1 cellular context compared by ENCODE assay signal in genomic region chr17:81976332-81977210, GRCh38.
A peak's percentile ranks its signal among the peaks of the same experiment; 100 is the strongest.
TF ChIP-seq lines count a peak whose summit lies in the region.

No MANE protein-coding gene starts in this region.

TF ChIP-seq in K562, 482 proteins besides CTCF, POLR2A, EP300 and RAD21 (continued from another document and continues in another):
- TF ChIP-seq, protein P1, sequence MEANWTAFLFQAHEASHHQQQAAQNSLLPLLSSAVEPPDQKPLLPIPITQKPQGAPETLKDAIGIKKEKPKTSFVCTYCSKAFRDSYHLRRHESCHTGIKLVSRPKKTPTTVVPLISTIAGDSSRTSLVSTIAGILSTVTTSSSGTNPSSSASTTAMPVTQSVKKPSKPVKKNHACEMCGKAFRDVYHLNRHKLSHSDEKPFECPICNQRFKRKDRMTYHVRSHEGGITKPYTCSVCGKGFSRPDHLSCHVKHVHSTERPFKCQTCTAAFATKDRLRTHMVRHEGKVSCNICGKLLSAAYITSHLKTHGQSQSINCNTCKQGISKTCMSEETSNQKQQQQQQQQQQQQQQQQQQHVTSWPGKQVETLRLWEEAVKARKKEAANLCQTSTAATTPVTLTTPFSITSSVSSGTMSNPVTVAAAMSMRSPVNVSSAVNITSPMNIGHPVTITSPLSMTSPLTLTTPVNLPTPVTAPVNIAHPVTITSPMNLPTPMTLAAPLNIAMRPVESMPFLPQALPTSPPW (CRISPR knock-in tag; IDR thresholded peaks at IDR 0.05) = no peak
- TF ChIP-seq PHF20 (IDR thresholded peaks at IDR 0.05; ENCODE audit: partially characterized antibody) (no peak), TCF7 (IDR thresholded peaks at IDR 0.05; ENCODE audit: borderline replicate concordance) (no peak), ZKSCAN8 (CRISPR knock-in tag; IDR thresholded peaks at IDR 0.05) (no peak), CREBBP (IDR thresholded peaks at IDR 0.05; ENCODE audit: low read depth, low read length) (no peak), CHD1 (IDR thresholded peaks at IDR 0.05; ENCODE audit: low read length) (no peak), HDAC8 (tag; IDR thresholded peaks at IDR 0.05) (no peak), ZNF184 (CRISPR knock-in tag; IDR thresholded peaks at IDR 0.05) (no peak), KDM4B (IDR thresholded peaks at IDR 0.05; ENCODE audit: borderline replicate concordance in 2 of 2, low read depth in 1 of 2) (no peak), PCBP2 (IDR thresholded peaks at IDR 0.05; ENCODE audit: low read depth, low read length, poor library complexity, severe bottlenecking) (no peak), ZNF639 (CRISPR knock-in tag; conservative IDR thresholded peaks at IDR 0.05 in 1 of 2, IDR thresholded peaks at IDR 0.05 in 1 of 2) (no peak), RAD51 (IDR thresholded peaks at IDR 0.05; ENCODE audit: borderline replicate concordance, low read depth) (no peak), ESRRB (CRISPR knock-in tag; IDR thresholded peaks at IDR 0.05; ENCODE audit: borderline replicate concordance) (no peak), RNF2 (IDR thresholded peaks at IDR 0.05) (peak; percentile 49; the same call in 1 of the 2 replicates), SMAD3 (CRISPR knock-in tag; conservative IDR thresholded peaks at IDR 0.05) (no peak), BRF2 (IDR thresholded peaks at IDR 0.05; ENCODE audit: borderline replicate concordance, insufficient read depth, insufficient read length) (no peak), ELK1 (CRISPR knock-in tag; IDR thresholded peaks at IDR 0.05) (no peak), ATF4 (CRISPR knock-in tag; IDR thresholded peaks at IDR 0.05) (no peak), RHOXF2B (CRISPR knock-in tag; conservative IDR thresholded peaks at IDR 0.05) (no peak), ZKSCAN1 (IDR thresholded peaks at IDR 0.05; ENCODE audit: low read depth, low read length) (no peak), TRIM28 (IDR thresholded peaks at IDR 0.05) (no peak), NR2C1 (IDR thresholded peaks at IDR 0.05) (no peak), NR2C1 (tag; IDR thresholded peaks at IDR 0.05) (peak; percentile 49; the same call in 1 of the 2 replicates), PRPF4 (IDR thresholded peaks at IDR 0.05; ENCODE audit: insufficient read depth, low read depth, low read length, poor library complexity, severe bottlenecking) (no peak), HOXB6 (CRISPR knock-in tag; IDR thresholded peaks at IDR 0.05; ENCODE audit: borderline replicate concordance) (no peak), ZMIZ1 (IDR thresholded peaks at IDR 0.05; ENCODE audit: low read depth in 2 of 2, low read length in 2 of 2) (no peak), DACH1 (IDR thresholded peaks at IDR 0.05; ENCODE audit: partially characterized antibody) (no peak), ZNF146 (CRISPR knock-in tag; IDR thresholded peaks at IDR 0.05; ENCODE audit: unreplicated experiment) (no peak), ATF1 (CRISPR knock-in tag; IDR thresholded peaks at IDR 0.05) (no peak), ATF1 (tag; IDR thresholded peaks at IDR 0.05) (no peak), ZNF324 (CRISPR knock-in tag; IDR thresholded peaks at IDR 0.05) (no peak), ZNF444 (CRISPR knock-in tag; IDR thresholded peaks at IDR 0.05) (no peak), EP400 (IDR thresholded peaks at IDR 0.05) (peak; percentile 73), KHSRP (IDR thresholded peaks at IDR 0.05) (no peak), DEAF1 (CRISPR knock-in tag; IDR thresholded peaks at IDR 0.05) (peak; percentile 16; the same call in 1 of the 2 replicates), MYC (IDR thresholded peaks at IDR 0.05; ENCODE audit: low read depth, low read length) (peak; percentile 87), MYC (CRISPR knock-in tag; IDR thresholded peaks at IDR 0.05; ENCODE audit: borderline replicate concordance, low read depth) (peak; percentile 79; the same call in 1 of the 2 replicates), RBM14 (IDR thresholded peaks at IDR 0.05; ENCODE audit: borderline replicate concordance, insufficient read depth, low read depth, low read length) (no peak), MLX (CRISPR knock-in tag; conservative IDR thresholded peaks at IDR 0.05) (no peak), TAF9B (IDR thresholded peaks at IDR 0.05; ENCODE audit: partially characterized antibody) (no peak)
- TF ChIP-seq, protein P2, sequence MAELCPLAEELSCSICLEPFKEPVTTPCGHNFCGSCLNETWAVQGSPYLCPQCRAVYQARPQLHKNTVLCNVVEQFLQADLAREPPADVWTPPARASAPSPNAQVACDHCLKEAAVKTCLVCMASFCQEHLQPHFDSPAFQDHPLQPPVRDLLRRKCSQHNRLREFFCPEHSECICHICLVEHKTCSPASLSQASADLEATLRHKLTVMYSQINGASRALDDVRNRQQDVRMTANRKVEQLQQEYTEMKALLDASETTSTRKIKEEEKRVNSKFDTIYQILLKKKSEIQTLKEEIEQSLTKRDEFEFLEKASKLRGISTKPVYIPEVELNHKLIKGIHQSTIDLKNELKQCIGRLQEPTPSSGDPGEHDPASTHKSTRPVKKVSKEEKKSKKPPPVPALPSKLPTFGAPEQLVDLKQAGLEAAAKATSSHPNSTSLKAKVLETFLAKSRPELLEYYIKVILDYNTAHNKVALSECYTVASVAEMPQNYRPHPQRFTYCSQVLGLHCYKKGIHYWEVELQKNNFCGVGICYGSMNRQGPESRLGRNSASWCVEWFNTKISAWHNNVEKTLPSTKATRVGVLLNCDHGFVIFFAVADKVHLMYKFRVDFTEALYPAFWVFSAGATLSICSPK (IDR thresholded peaks at IDR 0.05; ENCODE audit: borderline replicate concordance) = no peak
- TF ChIP-seq, protein P3, sequence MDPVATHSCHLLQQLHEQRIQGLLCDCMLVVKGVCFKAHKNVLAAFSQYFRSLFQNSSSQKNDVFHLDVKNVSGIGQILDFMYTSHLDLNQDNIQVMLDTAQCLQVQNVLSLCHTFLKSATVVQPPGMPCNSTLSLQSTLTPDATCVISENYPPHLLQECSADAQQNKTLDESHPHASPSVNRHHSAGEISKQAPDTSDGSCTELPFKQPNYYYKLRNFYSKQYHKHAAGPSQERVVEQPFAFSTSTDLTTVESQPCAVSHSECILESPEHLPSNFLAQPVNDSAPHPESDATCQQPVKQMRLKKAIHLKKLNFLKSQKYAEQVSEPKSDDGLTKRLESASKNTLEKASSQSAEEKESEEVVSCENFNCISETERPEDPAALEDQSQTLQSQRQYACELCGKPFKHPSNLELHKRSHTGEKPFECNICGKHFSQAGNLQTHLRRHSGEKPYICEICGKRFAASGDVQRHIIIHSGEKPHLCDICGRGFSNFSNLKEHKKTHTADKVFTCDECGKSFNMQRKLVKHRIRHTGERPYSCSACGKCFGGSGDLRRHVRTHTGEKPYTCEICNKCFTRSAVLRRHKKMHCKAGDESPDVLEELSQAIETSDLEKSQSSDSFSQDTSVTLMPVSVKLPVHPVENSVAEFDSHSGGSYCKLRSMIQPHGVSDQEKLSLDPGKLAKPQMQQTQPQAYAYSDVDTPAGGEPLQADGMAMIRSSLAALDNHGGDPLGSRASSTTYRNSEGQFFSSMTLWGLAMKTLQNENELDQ (CRISPR knock-in tag; IDR thresholded peaks at IDR 0.05; ENCODE audit: borderline replicate concordance) = 0 out of 2 replicates have a peak, but pooled peaks have one; percentile 63
- TF ChIP-seq, protein P4, sequence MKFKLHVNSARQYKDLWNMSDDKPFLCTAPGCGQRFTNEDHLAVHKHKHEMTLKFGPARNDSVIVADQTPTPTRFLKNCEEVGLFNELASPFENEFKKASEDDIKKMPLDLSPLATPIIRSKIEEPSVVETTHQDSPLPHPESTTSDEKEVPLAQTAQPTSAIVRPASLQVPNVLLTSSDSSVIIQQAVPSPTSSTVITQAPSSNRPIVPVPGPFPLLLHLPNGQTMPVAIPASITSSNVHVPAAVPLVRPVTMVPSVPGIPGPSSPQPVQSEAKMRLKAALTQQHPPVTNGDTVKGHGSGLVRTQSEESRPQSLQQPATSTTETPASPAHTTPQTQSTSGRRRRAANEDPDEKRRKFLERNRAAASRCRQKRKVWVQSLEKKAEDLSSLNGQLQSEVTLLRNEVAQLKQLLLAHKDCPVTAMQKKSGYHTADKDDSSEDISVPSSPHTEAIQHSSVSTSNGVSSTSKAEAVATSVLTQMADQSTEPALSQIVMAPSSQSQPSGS (CRISPR knock-in tag; IDR thresholded peaks at IDR 0.05) = no peak
- TF ChIP-seq, protein P5, sequence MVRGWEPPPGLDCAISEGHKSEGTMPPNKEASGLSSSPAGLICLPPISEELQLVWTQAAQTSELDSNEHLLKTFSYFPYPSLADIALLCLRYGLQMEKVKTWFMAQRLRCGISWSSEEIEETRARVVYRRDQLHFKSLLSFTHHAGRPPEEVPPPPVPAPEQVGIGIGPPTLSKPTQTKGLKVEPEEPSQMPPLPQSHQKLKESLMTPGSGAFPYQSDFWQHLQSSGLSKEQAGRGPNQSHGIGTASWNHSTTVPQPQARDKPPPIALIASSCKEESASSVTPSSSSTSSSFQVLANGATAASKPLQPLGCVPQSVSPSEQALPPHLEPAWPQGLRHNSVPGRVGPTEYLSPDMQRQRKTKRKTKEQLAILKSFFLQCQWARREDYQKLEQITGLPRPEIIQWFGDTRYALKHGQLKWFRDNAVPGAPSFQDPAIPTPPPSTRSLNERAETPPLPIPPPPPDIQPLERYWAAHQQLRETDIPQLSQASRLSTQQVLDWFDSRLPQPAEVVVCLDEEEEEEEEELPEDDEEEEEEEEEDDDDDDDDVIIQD (CRISPR knock-in tag; IDR thresholded peaks at IDR 0.05) = no peak
